ENCODE assay signal across 9 cellular contexts in genomic region chr1:212671342-212672031, GRCh38. TPM values are rescaled to one million over a fixed set of nuclear protein-coding genes. Genes with fewer than 3 reads are reported as not detected.
DNase-seq lines count a peak whose midpoint lies in the region; ATAC-seq and TF ChIP-seq lines count a peak whose summit lies in the region.
"Had no signal": no experiment of that assay in that cellular context is flagged by ENCODE, and none has a peak within 500 bp of the region (broad histone marks: within the 10 kb centered on the region; RNA-seq: fewer than 3 reads in every experiment).

No MANE protein-coding gene starts in this region.

- H3K4me2 ChIP-seq in osteoblast (ENCODE audit: insufficient read depth, low read length) (peak overlapping the region; percentile 38), MM.1S (ENCODE audit: low read depth, low read length) (no peak overlapping the region)

- H4K20me1 ChIP-seq in osteoblast (ENCODE audit: insufficient read depth, low read length) (no peaks in the 10 kb centered on the region), MM.1S (ENCODE audit: insufficient read depth, low read length) (no peaks in the 10 kb centered on the region)

- TF ChIP-seq CTCF in fibroblast of villous mesenchyme (IDR thresholded peaks at IDR 0.05; ENCODE audit: insufficient read depth, low read depth, low read length) = no peak
- no peak for TF ChIP-seq CTCF in osteoblast (IDR thresholded peaks at IDR 0.05; ENCODE audit: extremely low read depth, low read depth, low read length)
- TF ChIP-seq CTCF in MM.1S (IDR thresholded peaks at IDR 0.05; ENCODE audit: low read length) = no peak

- H3K79me2 ChIP-seq in osteoblast (ENCODE audit: insufficient read depth, low read length) = no peaks in the 10 kb centered on the region
- no peaks in the 10 kb centered on the region for H3K79me2 ChIP-seq in MM.1S (ENCODE audit: low read length)

- H3K27ac ChIP-seq in osteoblast (ENCODE audit: low read depth, low read length) (no peak overlapping the region), MM.1S (ENCODE audit: low read length) (no peak overlapping the region)
- H3K27ac ChIP-seq: VCaP had no signal

- H3K4me3 ChIP-seq in fibroblast of villous mesenchyme (ENCODE audit: low read depth, low read length) = no peak overlapping the region
- H3K4me3 ChIP-seq in osteoblast (ENCODE audit: insufficient read depth, low read length) = peak overlapping the region; percentile 3
- no peak overlapping the region for H3K4me3 ChIP-seq in MM.1S (ENCODE audit: low read length)

- no peaks in the 10 kb centered on the region for H3F3A ChIP-seq in MM.1S (ENCODE audit: insufficient read depth, low read length)

- peaks cover 33% of the 10 kb centered on the region for H3K4me1 ChIP-seq in osteoblast (ENCODE audit: insufficient read depth, low read length)
- H3K4me1 ChIP-seq in MM.1S (ENCODE audit: low read length) = peaks cover 7% of the 10 kb centered on the region; the same call in 1 of the 2 replicates

- no peaks in the 10 kb centered on the region for H3K9me2 ChIP-seq in MM.1S (replicated peaks; ENCODE audit: insufficient read depth, low read length)

- H3K9me3 ChIP-seq in osteoblast (ENCODE audit: low read depth, low read length) = no peaks in the 10 kb centered on the region
- H3K9me3 ChIP-seq in MM.1S (replicated peaks; ENCODE audit: insufficient read depth, low read length) = no peaks in the 10 kb centered on the region

- in situ Hi-C loops in ACHN (cut with HindIII; ENCODE audit: low pct_ligation_motif_present, low pct_unique_long_range_greater_than_20kb, low sequenced_read_pairs) = no loop called here

- ATAC-seq in GM19463 (IDR thresholded peaks at IDR 0.05; ENCODE audit: unreplicated experiment) = peak; percentile 50

- H3K9ac ChIP-seq in MM.1S (ENCODE audit: low read length) = no peak overlapping the region

- no peaks in the 10 kb centered on the region for H3K27me3 ChIP-seq in osteoblast (ENCODE audit: insufficient read depth, low read length)
- no peaks in the 10 kb centered on the region for H3K27me3 ChIP-seq in MM.1S (replicated peaks; ENCODE audit: insufficient read depth, low read length)

- H3K36me3 ChIP-seq in osteoblast (ENCODE audit: insufficient read depth, low read length) (no peaks in the 10 kb centered on the region), MM.1S (replicated peaks; ENCODE audit: insufficient read depth, low read length) (no peaks in the 10 kb centered on the region)

- DNase-seq in ACHN (peak; percentile 68), NCI-H1092 (lab: John Stamatoyannopoulos, UW) (peak; percentile 70), SIG-M5 (lab: John Stamatoyannopoulos, UW) (peak; percentile 97), fibroblast of villous mesenchyme (ENCODE audit: low read depth) (peak; percentile 27), osteoblast (ENCODE audit: insufficient read length, low spot score, missing footprints) (peak; percentile 76), dedifferentiated amniotic fluid mesenchymal stem cell (ENCODE audit: extremely low spot score) (no peak), MM.1S (no peak)

- no peak overlapping the region for H2AFZ ChIP-seq in osteoblast (ENCODE audit: low read length)
- no peak overlapping the region for H2AFZ ChIP-seq in MM.1S (ENCODE audit: low read length)

RNA-seq across cellular contexts. Expression of gene BATF3, which starts 28.2 kb away (rescaled TPM):
- total RNA-seq in fibroblast of villous mesenchyme (3.0 and 3.9 TPM in 2 replicates), osteoblast (0.36 and 0.59 TPM in 2 replicates)

Comparison
In these comparisons a context has a peak if more than half of its experiments do, and no peak if none do; other contexts are left out.
1. DNase-seq: peak in ACHN (single experiment), NCI-H1092 (single experiment), SIG-M5 (single experiment), fibroblast of villous mesenchyme (single experiment) and osteoblast (single experiment); none in dedifferentiated amniotic fluid mesenchymal stem cell (single experiment) and MM.1S (single experiment).